Comparison of ENCODE assay signal across 8 cellular contexts in genomic region chr1:235127774-235128452, GRCh38.
DNase-seq lines count a peak whose midpoint lies in the region; ATAC-seq and TF ChIP-seq lines count a peak whose summit lies in the region.

No MANE protein-coding gene starts in this region.

- H3K9ac ChIP-seq in duodenal mucosa (ENCODE audit: low read depth in 1 of 2, low read length in 2 of 2) (peak overlapping the region; percentile 91 to 96), mucosa of stomach (ENCODE audit: low read length) (peak overlapping the region; percentile 90)

- H3K4me1 ChIP-seq in duodenal mucosa (ENCODE audit: control insufficient read depth in 1 of 2, insufficient read depth in 2 of 2, low read length in 2 of 2) (peaks cover 8 to 9% of the 10 kb centered on the region in 2 donors), mucosa of stomach (ENCODE audit: control insufficient read depth, insufficient read depth, low read length) (no peaks in the 10 kb centered on the region)

- no peaks in the 10 kb centered on the region for H3K27me3 ChIP-seq in duodenal mucosa (ENCODE audit: control insufficient read depth in 1 of 2, insufficient read depth in 2 of 2, low read length in 2 of 2)
- H3K27me3 ChIP-seq in mucosa of stomach (ENCODE audit: control insufficient read depth, insufficient read depth, low read length): no peaks in the 10 kb centered on the region

- ATAC-seq in GM21381 (IDR thresholded peaks at IDR 0.05; ENCODE audit: unreplicated experiment): no peak

- no peak for TF ChIP-seq CTCF in RWPE1 (conservative IDR thresholded peaks at IDR 0.05; ENCODE audit: low read depth)

- H3K36me3 ChIP-seq in duodenal mucosa (ENCODE audit: control insufficient read depth in 1 of 2, insufficient read depth in 2 of 2, low read length in 2 of 2) (peaks cover 0 to 17% of the 10 kb centered on the region in 2 donors), mucosa of stomach (ENCODE audit: control insufficient read depth, insufficient read depth, low read length) (no peaks in the 10 kb centered on the region)

- DNase-seq in EH (ENCODE audit: low read depth) (peak; percentile 25), RWPE1 (ENCODE audit: low spot score) (no peak), AML-193 (lab: John Stamatoyannopoulos, UW) (no peak), SW480 (ENCODE audit: low spot score) (no peak), NCI-H1105 (lab: John Stamatoyannopoulos, UW) (no peak)

- H3K9me3 ChIP-seq in duodenal mucosa (ENCODE audit: control insufficient read depth in 1 of 2, low read length in 2 of 2) (no peaks in the 10 kb centered on the region), mucosa of stomach (ENCODE audit: control insufficient read depth, low read length) (no peaks in the 10 kb centered on the region)

- H3K27ac ChIP-seq in RWPE1 (peak overlapping the region; percentile 85), duodenal mucosa (ENCODE audit: low read depth, low read length) (no peak overlapping the region)

- CTCF ChIA-PET in RWPE1 (lab: Yijun Ruan, JAX): interaction anchor here (0.6 kb wide), 1 partner anchor 515 kb away, joined by 3 read pairs; no protein-coding TSS in a partner anchor

- H3K4me3 ChIP-seq in duodenal mucosa (ENCODE audit: low read depth in 1 of 2, low read length in 2 of 2) (peak overlapping the region; percentile 97 to 99), mucosa of stomach (ENCODE audit: low read length) (peak overlapping the region; percentile 78)

- POLR2A ChIA-PET in RWPE1 (lab: Yijun Ruan, JAX; ENCODE audit: low non-redundant PET): interaction anchor here (0.6 kb wide), 1 partner anchor 31 kb away, joined by 4 read pairs; no protein-coding TSS in a partner anchor
